In genomic region chr2:67322361-67323001, GRCh38 we compare ENCODE assay signal across 8 cellular contexts.
A peak's percentile ranks its signal among the peaks of the same experiment; 100 is the strongest.
DNase-seq lines count a peak whose midpoint lies in the region; ATAC-seq and TF ChIP-seq lines count a peak whose summit lies in the region.

No MANE protein-coding gene starts in this region.

- H3K36me3 ChIP-seq in mesendoderm (ENCODE audit: control insufficient read depth, insufficient read depth, low read length) = no peaks in the 10 kb centered on the region

- H3K4me1 ChIP-seq in mesendoderm (ENCODE audit: control insufficient read depth, low read depth, low read length) = peaks cover 3% of the 10 kb centered on the region

- H3K79me2 ChIP-seq in mesendoderm (ENCODE audit: control insufficient read depth, insufficient read depth, low read length) = no peaks in the 10 kb centered on the region

- no peak overlapping the region for H3K27ac ChIP-seq in mesendoderm (ENCODE audit: low read depth, low read length)

- H3K36me3 Mint-ChIP-seq in T-helper 2 cell treated with Interferon-gamma antibody and Interleukin-4, amounts not matched to agents 5 μg/mL and 100 μg/mL, for 36 hours (ENCODE audit: low read depth) = no peaks in the 10 kb centered on the region

- H4K5ac ChIP-seq in mesendoderm (ENCODE audit: low read length) = no peak overlapping the region

- H3K27ac Mint-ChIP-seq in T-helper 2 cell treated with Interferon-gamma antibody and Interleukin-4, amounts not matched to agents 5 μg/mL and 100 μg/mL, for 36 hours = no peak overlapping the region

- ATAC-seq in GM21825 (IDR thresholded peaks at IDR 0.05; ENCODE audit: unreplicated experiment) = no peak
- ATAC-seq in HG03457 (IDR thresholded peaks at IDR 0.05; ENCODE audit: unreplicated experiment) = no peak

- TF ChIP-seq CTCF in GM12865 (IDR thresholded peaks at IDR 0.05; ENCODE audit: insufficient read depth, low read depth, low read length, missing control alignments) = no peak
- TF ChIP-seq CTCF in choroid plexus epithelial cell (conservative IDR thresholded peaks at IDR 0.05; ENCODE audit: low read depth, low read length) = peak; percentile 40

- H3K23ac ChIP-seq in mesendoderm (ENCODE audit: low read length) = no peak overlapping the region

- no peak overlapping the region for H4K8ac ChIP-seq in mesendoderm (ENCODE audit: low read depth, low read length)

- H3K4me1 Mint-ChIP-seq in T-helper 2 cell treated with Interferon-gamma antibody and Interleukin-4, amounts not matched to agents 5 μg/mL and 100 μg/mL, for 36 hours (ENCODE audit: low read depth) = no peaks in the 10 kb centered on the region

- no peak overlapping the region for H3K4ac ChIP-seq in mesendoderm (ENCODE audit: low read depth, low read length)

- H3K56ac ChIP-seq in mesendoderm (ENCODE audit: low read length) = peak overlapping the region; percentile 62

- no peak overlapping the region for H3K9ac ChIP-seq in mesendoderm (ENCODE audit: low read length)

- no peak overlapping the region for H2BK5ac ChIP-seq in mesendoderm (ENCODE audit: low read length)

- H2BK120ac ChIP-seq in mesendoderm (ENCODE audit: low read depth, low read length) = no peak overlapping the region

- no CpG with 5 or more reads among the region's 3 CpGs for WGBS in mesendoderm (ENCODE audit: extremely low coverage, insufficient coverage, low lambda C conversion rate)

- no peaks in the 10 kb centered on the region for H3K27me3 ChIP-seq in mesendoderm (ENCODE audit: insufficient read depth, low read length, poor library complexity)

- H3K79me1 ChIP-seq in mesendoderm (ENCODE audit: low read length) = no peaks in the 10 kb centered on the region

- no peak overlapping the region for H2BK15ac ChIP-seq in mesendoderm (replicated peaks; ENCODE audit: low read depth)

- no peak overlapping the region for H3K4me2 ChIP-seq in mesendoderm (ENCODE audit: low read length)

- H3K4me3 ChIP-seq in GM12865 (ENCODE audit: low read depth, low read length) (no peak overlapping the region), choroid plexus epithelial cell (ENCODE audit: low read depth, low read length) (no peak overlapping the region), mesendoderm (ENCODE audit: low read length) (no peak overlapping the region)

- H2AK5ac ChIP-seq in mesendoderm (ENCODE audit: low read length) = no peak overlapping the region

- no peak overlapping the region for H3K18ac ChIP-seq in mesendoderm (ENCODE audit: low read length)

- H3K4me3 Mint-ChIP-seq in T-helper 2 cell treated with Interferon-gamma antibody and Interleukin-4, amounts not matched to agents 5 μg/mL and 100 μg/mL, for 36 hours = no peak overlapping the region

- H3K9me3 Mint-ChIP-seq in T-helper 2 cell treated with Interferon-gamma antibody and Interleukin-4, amounts not matched to agents 5 μg/mL and 100 μg/mL, for 36 hours = no peaks in the 10 kb centered on the region

- DNase-seq in GM12865 (ENCODE audit: low read depth) (peak; percentile 5), NCI-H345 treated with DMSO at 0.1 percent for 48 hours (lab: John Stamatoyannopoulos, UW; ENCODE audit: unreplicated experiment) (peak; percentile 13), choroid plexus epithelial cell (ENCODE audit: low read depth) (peak; percentile 28), mesendoderm (peak; percentile 83), SKM-1 treated with dmso at 0.1 percent for 144 hours (lab: John Stamatoyannopoulos, UW; ENCODE audit: unreplicated experiment) (no peak)
- no peak for DNase-seq in T-helper 2 cell treated with Interferon-gamma antibody and Interleukin-4, amounts not matched to agents 5 μg/mL and 100 μg/mL, for 36 hours (ENCODE audit: low spot score)

- H3K27me3 Mint-ChIP-seq in T-helper 2 cell treated with Interferon-gamma antibody and Interleukin-4, amounts not matched to agents 5 μg/mL and 100 μg/mL, for 36 hours (ENCODE audit: low read depth) = no peaks in the 10 kb centered on the region

Comparison
In these comparisons a context has a peak if more than half of its experiments do, and no peak if none do; other contexts are left out.
1. DNase-seq: peak in GM12865 (single experiment), NCI-H345 treated with DMSO at 0.1 percent for 48 hours (single experiment), choroid plexus epithelial cell (single experiment) and mesendoderm (single experiment); none in T-helper 2 cell treated with Interferon-gamma antibody and Interleukin-4, amounts not matched to agents 5 μg/mL and 100 μg/mL, for 36 hours (single experiment) and SKM-1 treated with dmso at 0.1 percent for 144 hours (single experiment).